ENCODE assay signal across 9 cellular contexts in the genomic region with DNA sequence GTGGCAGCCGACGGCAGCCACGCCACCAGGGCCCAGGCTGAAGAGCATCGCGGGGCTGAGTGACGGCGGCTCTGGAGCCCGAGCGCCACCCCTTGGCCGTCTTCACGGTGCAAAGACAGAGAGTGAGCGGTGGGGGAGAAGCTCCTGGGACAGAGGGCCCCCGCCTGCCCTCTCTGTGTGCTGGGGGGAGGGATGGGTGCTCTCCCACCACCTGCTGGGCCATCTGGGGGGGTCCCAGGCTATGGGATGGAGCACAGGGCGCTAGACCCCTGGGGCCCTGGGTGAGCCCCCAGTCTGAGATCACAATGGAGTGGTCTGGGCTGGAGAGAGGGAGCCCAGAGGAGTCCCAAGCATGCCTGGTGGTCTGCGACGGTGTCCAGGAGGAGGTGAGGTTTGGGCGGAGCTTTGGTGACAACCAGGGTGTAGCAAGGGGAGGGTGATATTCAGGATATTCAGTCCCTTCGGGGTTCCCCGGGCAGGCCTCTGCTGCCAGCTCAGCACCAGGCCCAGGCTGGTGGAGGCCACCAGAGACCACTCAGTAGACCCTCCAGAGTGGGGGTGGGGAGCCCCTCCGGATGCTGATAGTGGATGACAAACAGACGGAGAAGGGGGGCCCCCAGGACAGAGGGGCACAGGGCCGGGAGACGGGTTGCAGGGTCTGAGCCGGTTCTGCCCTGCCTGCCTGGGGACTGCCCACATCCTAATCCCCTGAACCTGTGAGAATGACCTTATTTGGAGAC.
DNase-seq lines count a peak whose midpoint lies in the region; ATAC-seq, FAIRE-seq and TF ChIP-seq lines count a peak whose summit lies in the region.
"Had no signal": no experiment of that assay in that cellular context is flagged by ENCODE, and none has a peak within 500 bp of the region (broad histone marks: within the 10 kb centered on the region; RNA-seq: fewer than 3 reads in every experiment).

No MANE protein-coding gene starts in this region.

- H3K4me2 ChIP-seq in endothelial cell of umbilical vein (ENCODE audit: insufficient read depth, low read length), result no peak overlapping the region

- H2AFZ ChIP-seq in endothelial cell of umbilical vein (ENCODE audit: low read depth, low read length), result no peak overlapping the region

- TF ChIP-seq POLR2A in endothelial cell of umbilical vein (IDR thresholded peaks at IDR 0.05; ENCODE audit: low read depth, low read length), result no peak

- H3K27ac Mint-ChIP-seq in activated T-cell treated with anti-CD3 and anti-CD28 coated beads, Interleukin-2, amount 50 U/mL, for 24 hours, result no peak overlapping the region
- peak overlapping the region; percentile 3 for H3K27ac Mint-ChIP-seq in stimulated activated memory B cell treated with anti-CD40 and anti-IgM and Interleukin-4, amounts not matched to agents 10 μg/mL and 1 μg/mL and 100 μg/mL, for 72 hours

- H3K79me2 ChIP-seq in endothelial cell of umbilical vein (ENCODE audit: control insufficient read depth, insufficient read depth, low read length), result no peaks in the 10 kb centered on the region

- CTCF ChIA-PET in endothelial cell of umbilical vein (lab: Charles Lee), result interaction anchor here (0.6 to 4.6 kb wide), 11 partner anchors 12 to 1392 kb away, joined by 3 to 92 read pairs (median 4); no protein-coding TSS in a partner anchor

- no peaks in the 10 kb centered on the region for H3K36me3 Mint-ChIP-seq in activated T-cell treated with anti-CD3 and anti-CD28 coated beads, Interleukin-2, amount 50 U/mL, for 24 hours (ENCODE audit: low read depth)
- H3K36me3 Mint-ChIP-seq in stimulated activated memory B cell treated with anti-CD40 and anti-IgM and Interleukin-4, amounts not matched to agents 10 μg/mL and 1 μg/mL and 100 μg/mL, for 72 hours, result no peaks in the 10 kb centered on the region

- TF ChIP-seq CTCF in endothelial cell of umbilical vein (IDR thresholded peaks at IDR 0.05; ENCODE audit: extremely low read depth in 1 of 2, insufficient read depth in 1 of 2, low read depth in 1 of 2, low read length in 2 of 2) (peak; percentile 17 to 42), kidney (IDR thresholded peaks at IDR 0.05; ENCODE audit: borderline replicate concordance, extremely low read depth, insufficient read depth) (no peak)

- no peaks in the 10 kb centered on the region for H3K9me3 ChIP-seq in endothelial cell of umbilical vein (replicated peaks; ENCODE audit: control insufficient read depth, insufficient read depth, low read length)
- no peaks in the 10 kb centered on the region for H3K9me3 ChIP-seq in kidney (ENCODE audit: control insufficient read depth in 1 of 2, low read length in 2 of 2)

- no peaks in the 10 kb centered on the region for H3K9me3 Mint-ChIP-seq in activated T-cell treated with anti-CD3 and anti-CD28 coated beads, Interleukin-2, amount 50 U/mL, for 24 hours
- no peaks in the 10 kb centered on the region for H3K9me3 Mint-ChIP-seq in stimulated activated memory B cell treated with anti-CD40 and anti-IgM and Interleukin-4, amounts not matched to agents 10 μg/mL and 1 μg/mL and 100 μg/mL, for 72 hours

- no peak overlapping the region for H3K4me3 ChIP-seq in endothelial cell of umbilical vein (replicated peaks in 1 of 3; ENCODE audit: insufficient read depth in 1 of 3, low read depth in 1 of 3, low read length in 3 of 3)
- no peak overlapping the region for H3K4me3 ChIP-seq in kidney (ENCODE audit: low read length in 2 of 2)

- no peak overlapping the region for H3K27ac ChIP-seq in endothelial cell of umbilical vein (ENCODE audit: insufficient read depth, low read depth, low read length)
- no peak overlapping the region for H3K27ac ChIP-seq in kidney (ENCODE audit: low read depth in 2 of 2, low read length in 2 of 2)

- H3K27me3 ChIP-seq in endothelial cell of umbilical vein (ENCODE audit: control insufficient read depth in 2 of 2, insufficient read depth in 2 of 2, low read length in 2 of 2), result no peaks in the 10 kb centered on the region

- no peaks in the 10 kb centered on the region for H4K20me1 ChIP-seq in endothelial cell of umbilical vein (replicated peaks; ENCODE audit: control insufficient read depth, extremely low read depth, insufficient read depth, low read length)

- intact Hi-C loops in endothelial cell of umbilical vein (cut with micrococcal nuclease) (loop anchor here (10.0 kb wide), 1 partner anchor 259 kb away; no protein-coding TSS in a partner anchor), kidney (cut with DNase I) (no loop called here)

- peak; percentile 40 for ATAC-seq in stimulated activated memory B cell treated with anti-CD40 and anti-IgM and Interleukin-4, amounts not matched to agents 10 μg/mL and 1 μg/mL and 100 μg/mL, for 72 hours

- dilution Hi-C loops in endothelial cell of umbilical vein (cut with MboI; ENCODE audit: extremely low pct_ligation_motif_present, low sequenced_read_pairs), result no loop called here

- H3K36me3 ChIP-seq in endothelial cell of umbilical vein (ENCODE audit: control insufficient read depth in 2 of 2, extremely low read depth in 1 of 2, insufficient read depth in 2 of 2, low read length in 2 of 2) (no peaks in the 10 kb centered on the region), kidney (ENCODE audit: control insufficient read depth in 1 of 2, insufficient read depth in 2 of 2, low read length in 2 of 2) (no peaks in the 10 kb centered on the region)

- H3K4me3 Mint-ChIP-seq in activated T-cell treated with anti-CD3 and anti-CD28 coated beads, Interleukin-2, amount 50 U/mL, for 24 hours, result no peak overlapping the region
- no peak overlapping the region for H3K4me3 Mint-ChIP-seq in stimulated activated memory B cell treated with anti-CD40 and anti-IgM and Interleukin-4, amounts not matched to agents 10 μg/mL and 1 μg/mL and 100 μg/mL, for 72 hours

- H3K9ac ChIP-seq in endothelial cell of umbilical vein (replicated peaks; ENCODE audit: extremely low read depth, insufficient read depth, low read length), result no peak overlapping the region
- H3K9ac ChIP-seq in kidney (ENCODE audit: low read length in 2 of 2), result no peak overlapping the region

- no TSS peak for BruUV-seq in endothelial cell of umbilical vein (replicated peaks; lab: Mats Ljungman, UMichigan)

- peaks cover 5% of the 10 kb centered on the region for H3K4me1 Mint-ChIP-seq in activated T-cell treated with anti-CD3 and anti-CD28 coated beads, Interleukin-2, amount 50 U/mL, for 24 hours (ENCODE audit: low read depth)
- no peaks in the 10 kb centered on the region for H3K4me1 Mint-ChIP-seq in stimulated activated memory B cell treated with anti-CD40 and anti-IgM and Interleukin-4, amounts not matched to agents 10 μg/mL and 1 μg/mL and 100 μg/mL, for 72 hours

- DNase-seq in activated T-cell treated with anti-CD3 and anti-CD28 coated beads, Interleukin-2, amount 50 U/mL, for 1 hour, result peak; percentile 33
- no peak for DNase-seq in activated T-cell treated with anti-CD3 and anti-CD28 coated beads, Interleukin-2, amount 50 U/mL, for 24 hours
- DNase-seq in NOMO-1 (lab: John Stamatoyannopoulos, UW; ENCODE audit: unreplicated experiment in 2 of 2), result peak; percentile 27 to 51
- no peak for DNase-seq in endothelial cell of umbilical vein (ENCODE audit: low read depth, low spot score)
- no peak for DNase-seq in kidney
- DNase-seq in OCI-M2 (lab: John Stamatoyannopoulos, UW; ENCODE audit: unreplicated experiment), result no peak
- DNase-seq in NCI-H226, result no peak

- H3K4me1 ChIP-seq in endothelial cell of umbilical vein (ENCODE audit: control insufficient read depth, extremely low read depth, insufficient read depth, low read length) (no peaks in the 10 kb centered on the region), kidney (ENCODE audit: control insufficient read depth in 1 of 2, insufficient read depth in 1 of 2, low read depth in 1 of 2, low read length in 2 of 2) (peaks cover 0 to 4% of the 10 kb centered on the region in 2 donors)

- FAIRE-seq in endothelial cell of umbilical vein (lab: Jason Lieb, UNC), result no peak
- no peak for FAIRE-seq in kidney (lab: Jason Lieb, UNC)
- FAIRE-seq: G401.6 had no signal

- POLR2A ChIA-PET in endothelial cell of umbilical vein (lab: Charles Lee), result no interaction called here

- H3K9me1 ChIP-seq in endothelial cell of umbilical vein (replicated peaks; ENCODE audit: control insufficient read depth, extremely low read depth, insufficient read depth, low read length), result no peaks in the 10 kb centered on the region

- H3K27me3 Mint-ChIP-seq in activated T-cell treated with anti-CD3 and anti-CD28 coated beads, Interleukin-2, amount 50 U/mL, for 24 hours, result no peaks in the 10 kb centered on the region
- H3K27me3 Mint-ChIP-seq in stimulated activated memory B cell treated with anti-CD40 and anti-IgM and Interleukin-4, amounts not matched to agents 10 μg/mL and 1 μg/mL and 100 μg/mL, for 72 hours, result peaks cover 61% of the 10 kb centered on the region

TF ChIP-seq in endothelial cell of umbilical vein, 7 proteins besides CTCF, POLR2A, EP300 and RAD21:
- TF ChIP-seq EZH2 (IDR thresholded peaks at IDR 0.05; ENCODE audit: borderline replicate concordance, low read depth, low read length, severe bottlenecking), result no peak
- no peak for TF ChIP-seq MYC (IDR thresholded peaks at IDR 0.05; ENCODE audit: low read depth, low read length)
- TF ChIP-seq, protein P1, sequence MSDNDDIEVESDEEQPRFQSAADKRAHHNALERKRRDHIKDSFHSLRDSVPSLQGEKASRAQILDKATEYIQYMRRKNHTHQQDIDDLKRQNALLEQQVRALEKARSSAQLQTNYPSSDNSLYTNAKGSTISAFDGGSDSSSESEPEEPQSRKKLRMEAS (IDR thresholded peaks at IDR 0.05; ENCODE audit: insufficient read depth, insufficient read length), result no peak
- no peak for TF ChIP-seq GATA2 (IDR thresholded peaks at IDR 0.05; ENCODE audit: insufficient read depth, insufficient read length, low read depth, low read length)
- no peak for TF ChIP-seq FOS (IDR thresholded peaks at IDR 0.05; ENCODE audit: borderline replicate concordance, insufficient read depth, low read length)
- no peak for TF ChIP-seq JUN (IDR thresholded peaks at IDR 0.05; ENCODE audit: borderline replicate concordance, insufficient read depth, insufficient read length, low read depth)
- no peak for TF ChIP-seq POLR2AphosphoS5 (IDR thresholded peaks at IDR 0.05; ENCODE audit: insufficient read depth, low read depth, low read length)

Comparison
In these comparisons a context has a peak if more than half of its experiments do, and no peak if none do; other contexts are left out.
1. DNase-seq: peak in activated T-cell treated with anti-CD3 and anti-CD28 coated beads, Interleukin-2, amount 50 U/mL, for 1 hour (single experiment) and NOMO-1 (2 of 2); none in activated T-cell treated with anti-CD3 and anti-CD28 coated beads, Interleukin-2, amount 50 U/mL, for 24 hours (single experiment), endothelial cell of umbilical vein (single experiment), kidney (single experiment), OCI-M2 (single experiment) and NCI-H226 (single experiment).